Comparison of ENCODE assay signal across 9 cellular contexts in the genomic region with DNA sequence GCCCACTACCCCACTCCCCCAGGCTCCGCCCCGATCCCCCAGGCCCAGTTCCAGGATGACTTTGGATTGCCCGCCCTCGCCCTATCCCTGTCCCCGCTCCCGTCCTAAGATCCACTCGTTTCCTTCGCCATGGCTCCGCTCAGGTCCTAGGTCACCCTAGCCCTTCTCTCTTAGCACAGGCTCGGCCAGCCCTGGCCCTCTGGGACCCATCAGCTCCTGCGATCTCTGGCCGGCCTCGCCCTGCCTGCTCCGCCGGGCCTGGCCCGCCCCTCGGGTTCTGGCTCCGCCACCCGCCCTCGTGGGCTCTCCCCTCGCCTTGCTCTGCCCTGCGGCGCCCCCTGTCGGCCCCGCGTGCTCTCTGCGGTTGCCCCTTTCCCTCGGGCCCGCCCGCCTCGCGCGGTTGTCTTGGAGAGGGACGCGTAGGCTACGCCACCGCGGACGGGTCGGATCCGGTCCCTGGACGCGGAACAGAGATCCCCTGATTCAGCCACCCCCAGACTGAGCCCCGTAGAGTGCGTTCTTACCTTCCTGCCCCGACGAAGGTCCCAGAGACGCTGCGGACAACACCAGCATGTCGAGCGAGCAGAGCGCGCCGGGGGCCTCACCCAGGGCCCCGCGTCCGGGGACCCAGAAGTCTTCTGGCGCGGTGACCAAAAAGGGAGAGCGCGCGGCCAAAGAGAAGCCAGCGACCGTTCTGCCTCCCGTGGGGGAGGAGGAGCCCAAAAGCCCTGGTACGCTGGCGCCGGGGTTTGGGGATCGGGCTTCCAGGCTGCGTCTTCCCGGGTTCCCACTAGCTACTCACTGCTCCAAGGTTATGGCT. TPM values are rescaled to one million over a fixed set of nuclear protein-coding genes. Genes with fewer than 3 reads are reported as not detected.
A peak's percentile ranks its signal among the peaks of the same experiment; 100 is the strongest.
DNase-seq lines count a peak whose midpoint lies in the region; ATAC-seq and TF ChIP-seq lines count a peak whose summit lies in the region.
"Had no signal": no experiment of that assay in that cellular context is flagged by ENCODE, and none has a peak within 500 bp of the region (broad histone marks: within the 10 kb centered on the region; RNA-seq: fewer than 3 reads in every experiment).

A gene (plus strand): TSS at position 400 of the 820 bp plus-strand sequence. CDS start 172 bp downstream, at position 572.

- H3K27ac Mint-ChIP-seq in natural killer cell treated with Interleukin-12 subunit alpha and Interleukin-12 subunit beta and Interleukin-15 and Interleukin-18, amount 100 ng/mL, for 72 hours: no peak within 1 kb of the TSS

- H3K27me3 Mint-ChIP-seq in natural killer cell treated with Interleukin-12 subunit alpha and Interleukin-12 subunit beta and Interleukin-15 and Interleukin-18, amount 100 ng/mL, for 72 hours: peaks cover 41 to 58% of the 10 kb centered on the region in 2 donors

- TF ChIP-seq CTCF in fibroblast of pulmonary artery (IDR thresholded peaks at IDR 0.05; ENCODE audit: low read length, missing control alignments) (peak; percentile 58), stomach (IDR thresholded peaks at IDR 0.05) (peak in 5 of 7 experiments; percentile 66 to 81 (median 71))

- H3K36me3 Mint-ChIP-seq in natural killer cell treated with Interleukin-12 subunit alpha and Interleukin-12 subunit beta and Interleukin-15 and Interleukin-18, amount 100 ng/mL, for 72 hours: no peaks in the 10 kb centered on the region

- H3K4me1 ChIP-seq in stomach: peaks cover 21 to 28% (median 23%) of the 10 kb centered on the region in 4 donors

- no peak for TF ChIP-seq EP300 in stomach (IDR thresholded peaks at IDR 0.05)

- H3K9me3 ChIP-seq in stomach: peaks cover 0 to 9% (median 0%) of the 10 kb centered on the region in 4 donors

- H3K9me3 Mint-ChIP-seq in natural killer cell treated with Interleukin-12 subunit alpha and Interleukin-12 subunit beta and Interleukin-15 and Interleukin-18, amount 100 ng/mL, for 72 hours: no peaks in the 10 kb centered on the region

- H3K27ac ChIP-seq in stomach: no peak within 1 kb of the TSS
- H3K27ac ChIP-seq: skin epidermis had no signal

- H3K4me1 Mint-ChIP-seq in natural killer cell treated with Interleukin-12 subunit alpha and Interleukin-12 subunit beta and Interleukin-15 and Interleukin-18, amount 100 ng/mL, for 72 hours (ENCODE audit: low read depth in 2 of 2): peaks cover 4 to 13% of the 10 kb centered on the region in 2 donors

- DNase-seq in NCI-H748 (lab: John Stamatoyannopoulos, UW; ENCODE audit: unreplicated experiment) (peak; percentile 66), NCI-H748 treated with DMSO at 0.1 percent for 48 hours (lab: John Stamatoyannopoulos, UW) (no peak), NOMO-1 treated with dmso at 0.1 percent for 144 hours (lab: John Stamatoyannopoulos, UW; ENCODE audit: unreplicated experiment) (peak; percentile 65), fibroblast of pulmonary artery (ENCODE audit: low read depth) (peak; percentile 78), stomach (peak; percentile 78)
- DNase-seq in activated T-cell treated with anti-CD3 and anti-CD28 coated beads, Interleukin-2, amount 50 U/mL, for 48 hours: peak; percentile 89
- DNase-seq in natural killer cell treated with Interleukin-12 subunit alpha and Interleukin-12 subunit beta and Interleukin-15 and Interleukin-18, amount 100 ng/mL, for 72 hours (ENCODE audit: low spot score): no peak

- ATAC-seq in natural killer cell treated with Interleukin-12 subunit alpha and Interleukin-12 subunit beta and Interleukin-15 and Interleukin-18, amount 100 ng/mL, for 72 hours: peak; percentile 76 to 81
- no peak for ATAC-seq in GM18498 (IDR thresholded peaks at IDR 0.05; ENCODE audit: unreplicated experiment)

- peak within 1 kb of the TSS; percentile 38 for H3K4me3 ChIP-seq in fibroblast of pulmonary artery (replicated peaks; ENCODE audit: low read depth, low read length)
- peak within 1 kb of the TSS in 3 of 4 donors; percentile 1 to 36 (median 23) for H3K4me3 ChIP-seq in stomach

- TF ChIP-seq POLR2A in stomach (IDR thresholded peaks at IDR 0.05): no peak

- peaks cover 0 to 3% (median 1%) of the 10 kb centered on the region in 4 donors for H3K36me3 ChIP-seq in stomach

- no peak within 1 kb of the TSS for H3K4me3 Mint-ChIP-seq in natural killer cell treated with Interleukin-12 subunit alpha and Interleukin-12 subunit beta and Interleukin-15 and Interleukin-18, amount 100 ng/mL, for 72 hours

- 5 to 9% (median 7%) methylated on average over 47 to 71 of the region's 71 CpGs for WGBS in stomach, 5 donors

- intact Hi-C loops in stomach (cut with DNase I; ENCODE audit: low total_unique reads): loop anchor here (10.0 kb wide), 1 partner anchor 154 kb away; no protein-coding TSS in a partner anchor

- H3K27me3 ChIP-seq in stomach: peaks cover 14 to 85% (median 56%) of the 10 kb centered on the region in 3 donors

RNA-seq across cellular contexts. Expression of the gene that starts here (rescaled TPM):
- total RNA-seq in natural killer cell treated with Interleukin-12 subunit alpha and Interleukin-12 subunit beta and Interleukin-15 and Interleukin-18, amount 100 ng/mL, for 72 hours: not detected
- total RNA-seq in stomach: 1 to 10 TPM in 1 of 5 donors, not detected in 4; 2.2 TPM
- polyA plus RNA-seq in stomach: under 1 TPM in 1 of 3 donors, not detected in 2; 0.61 TPM

Comparison
In these comparisons a context has a peak if more than half of its experiments do, and no peak if none do; other contexts are left out.
1. DNase-seq: peak in NCI-H748 (single experiment), NOMO-1 treated with dmso at 0.1 percent for 144 hours (single experiment), activated T-cell treated with anti-CD3 and anti-CD28 coated beads, Interleukin-2, amount 50 U/mL, for 48 hours (2 of 2), fibroblast of pulmonary artery (single experiment) and stomach (single experiment); none in NCI-H748 treated with DMSO at 0.1 percent for 48 hours (single experiment) and natural killer cell treated with Interleukin-12 subunit alpha and Interleukin-12 subunit beta and Interleukin-15 and Interleukin-18, amount 100 ng/mL, for 72 hours (single experiment).
2. Peak in ATAC-seq in natural killer cell treated with Interleukin-12 subunit alpha and Interleukin-12 subunit beta and Interleukin-15 and Interleukin-18, amount 100 ng/mL, for 72 hours; RNA of the gene not detected or under 1 TPM.